In the genomic region with DNA sequence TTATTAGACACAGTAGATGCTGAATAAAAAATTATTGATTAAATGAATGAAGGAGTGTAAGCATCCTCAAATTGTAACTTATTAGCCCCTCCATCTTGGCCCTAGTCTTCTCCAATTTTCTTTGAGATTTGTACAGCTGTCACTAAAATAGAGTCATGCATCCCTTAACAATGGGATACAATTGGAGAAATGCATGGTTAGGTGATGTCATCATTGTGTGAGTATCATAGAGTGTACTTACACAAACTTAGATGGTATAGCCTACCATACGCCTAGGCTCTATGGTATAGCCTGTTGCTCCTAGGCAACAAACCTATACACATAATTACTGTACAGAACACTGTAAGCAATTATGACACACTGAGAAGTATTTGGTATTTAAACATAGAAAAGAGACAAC, we compare ENCODE assay signal across 6 cellular contexts. TPM values are rescaled to one million over a fixed set of nuclear protein-coding genes. Genes with fewer than 3 reads are reported as not detected.
"Had no signal": no experiment of that assay in that cellular context is flagged by ENCODE, and none has a peak within 500 bp of the region (broad histone marks: within the 10 kb centered on the region; RNA-seq: fewer than 3 reads in every experiment).

No MANE protein-coding gene starts in this region.

- H3K9ac ChIP-seq: KMS-11 had no signal

- H3K4me2 ChIP-seq: GM23338, KMS-11 had no signal

- H3K4me3 ChIP-seq: GM23338 had no signal

- H3K27ac ChIP-seq: HL-60, KMS-11 had no signal

- DNase-seq: HCEC 1CT, KBM-7 had no signal

RNA-seq across cellular contexts. Expression of gene ZNF385B, which starts 38.3 kb away (rescaled TPM):
- polyA plus RNA-seq: IgD-negative memory B cell had no signal
